8 cellular contexts compared by ENCODE assay signal in the genomic region with DNA sequence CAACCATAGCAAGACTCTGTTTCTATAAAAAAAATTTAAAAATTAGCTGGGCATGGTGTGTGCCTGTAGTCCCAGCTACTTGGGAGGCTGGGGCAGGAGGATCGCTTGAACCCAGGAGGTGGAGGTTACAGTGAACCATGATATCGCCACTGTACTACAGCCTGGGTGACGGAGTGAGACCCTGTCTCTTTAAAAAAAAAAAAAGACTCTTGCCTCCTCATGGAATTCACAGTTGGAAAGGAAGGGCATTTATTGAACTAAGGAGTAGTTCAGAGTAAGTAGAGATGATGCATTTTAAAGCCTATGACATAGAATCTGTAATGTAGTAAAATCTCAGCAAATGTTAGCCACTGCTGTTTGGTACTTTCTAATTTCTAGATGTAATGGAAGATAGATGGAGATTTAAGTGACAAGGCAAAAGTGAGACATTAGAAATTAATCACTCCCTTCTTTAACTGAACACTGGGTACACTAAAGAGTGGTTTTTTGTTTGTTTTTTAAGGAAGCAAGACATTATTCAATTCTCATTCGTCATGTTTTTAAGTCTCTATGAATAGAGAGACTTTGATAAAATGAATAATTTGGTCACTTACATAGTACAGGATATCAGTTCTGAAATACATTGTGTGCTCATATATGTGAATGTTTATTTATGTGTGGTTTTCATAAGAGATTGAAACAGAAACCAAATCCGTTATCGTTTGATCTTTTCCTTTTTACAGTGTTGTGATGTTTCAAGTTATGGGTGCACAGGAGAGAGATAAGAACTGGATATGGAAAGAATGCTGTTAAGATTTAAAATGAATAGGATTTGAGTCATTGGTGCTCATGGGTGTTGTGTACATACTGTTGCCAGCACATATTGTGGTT. TPM values are rescaled to one million over a fixed set of nuclear protein-coding genes. Genes with fewer than 3 reads are reported as not detected.
DNase-seq lines count a peak whose midpoint lies in the region; ATAC-seq and TF ChIP-seq lines count a peak whose summit lies in the region.

No MANE protein-coding gene starts in this region.

- peak overlapping the region; percentile 58 for H3K4me2 ChIP-seq in OCI-LY3 (ENCODE audit: low read length)

- H3K4me3 Mint-ChIP-seq in osteocyte (ENCODE audit: unreplicated experiment): peak overlapping the region; percentile 52

- CTCF ChIA-PET in HEK293T (lab: Yijun Ruan, JAX): no interaction called here

- H4K20me1 ChIP-seq in OCI-LY3 (ENCODE audit: insufficient read depth, low read length): peaks cover 19% of the 10 kb centered on the region; the same call in 1 of the 2 replicates

- no peak overlapping the region for H2AFZ ChIP-seq in OCI-LY3 (ENCODE audit: low read depth, low read length)

- no peak overlapping the region for H3K9ac ChIP-seq in OCI-LY3 (ENCODE audit: low read length)

- peak overlapping the region; percentile 67 for H3K27ac Mint-ChIP-seq in osteocyte (ENCODE audit: unreplicated experiment)

- H3K36me3 Mint-ChIP-seq in osteocyte (ENCODE audit: unreplicated experiment): peaks cover 22% of the 10 kb centered on the region

- H3K4me1 ChIP-seq in OCI-LY3 (ENCODE audit: low read length): peaks cover 8% of the 10 kb centered on the region

- ATAC-seq in sciatic nerve: no peak

- intact Hi-C loops in sciatic nerve (cut with DNase I): no loop called here

- peak overlapping the region; percentile 20 for H3K4me3 ChIP-seq in OCI-LY3 (ENCODE audit: low read length)

- no peak overlapping the region for H3K27ac ChIP-seq in OCI-LY3 (ENCODE audit: low read length)

- H3K4me1 Mint-ChIP-seq in osteocyte (ENCODE audit: unreplicated experiment): peaks cover 20% of the 10 kb centered on the region

- H3K36me3 ChIP-seq in OCI-LY3 (replicated peaks; ENCODE audit: low read depth, low read length): peaks cover 40% of the 10 kb centered on the region

- TF ChIP-seq CTCF in GM10266 (IDR thresholded peaks at IDR 0.05; ENCODE audit: control insufficient read depth, insufficient read depth, low read depth, missing control alignments) (no peak), OCI-LY3 (IDR thresholded peaks at IDR 0.05; ENCODE audit: low read depth, low read length) (no peak), osteocyte (IDR thresholded peaks at IDR 0.05) (no peak)

- peak; percentile 17 for DNase-seq in GM10266 (ENCODE audit: extremely low spot score)
- DNase-seq in HEK293T (ENCODE audit: extremely low spot score): no peak
- DNase-seq in dermis blood vessel endothelial cell: peak; percentile 75
- no peak for DNase-seq in osteocyte (ENCODE audit: extremely low spot score, unreplicated experiment)
- DNase-seq in putamen (ENCODE audit: low spot score): no peak
- no peak for DNase-seq in UCSD-AML1 (lab: John Stamatoyannopoulos, UW; ENCODE audit: unreplicated experiment)
- no peak for DNase-seq in sciatic nerve (ENCODE audit: low spot score)

- H3K79me2 ChIP-seq in OCI-LY3 (ENCODE audit: low read length): peaks cover 82% of the 10 kb centered on the region

- peaks cover 24% of the 10 kb centered on the region; the same call in 1 of the 2 replicates for H3K9me3 ChIP-seq in OCI-LY3 (ENCODE audit: insufficient read depth, low read length)

- H3K9me3 Mint-ChIP-seq in osteocyte (ENCODE audit: unreplicated experiment): peaks cover 20% of the 10 kb centered on the region

- POLR2A ChIA-PET in HEK293T (lab: Yijun Ruan, JAX): no interaction called here

- no peaks in the 10 kb centered on the region for H3K27me3 ChIP-seq in OCI-LY3 (ENCODE audit: low read depth, low read length)

- no peaks in the 10 kb centered on the region for H3K27me3 Mint-ChIP-seq in osteocyte (ENCODE audit: unreplicated experiment)

TF ChIP-seq in HEK293T, 16 proteins besides CTCF, POLR2A, EP300 and RAD21:
- TF ChIP-seq ZNF384 (IDR thresholded peaks at IDR 0.05): peak; percentile 75
- no peak for TF ChIP-seq L3MBTL2 (conservative IDR thresholded peaks at IDR 0.05)
- no peak for TF ChIP-seq ARNT (IDR thresholded peaks at IDR 0.05)
- TF ChIP-seq FOXM1 (IDR thresholded peaks at IDR 0.05; ENCODE audit: borderline replicate concordance): no peak

RNA-seq across cellular contexts. Expression of a gene that starts 29.3 kb away (rescaled TPM):
- total RNA-seq in dermis blood vessel endothelial cell (48.5 and 53.1 TPM in 2 replicates), osteocyte (9.9 and 11.0 TPM in 2 replicates), sciatic nerve (45.4 TPM)

Comparison
In these comparisons a context has a peak if more than half of its experiments do, and no peak if none do; other contexts are left out.
1. DNase-seq: peak in GM10266 (single experiment) and dermis blood vessel endothelial cell (single experiment); none in HEK293T (single experiment), osteocyte (single experiment), putamen (single experiment), UCSD-AML1 (single experiment) and sciatic nerve (single experiment).